ENCODE assay signal across 8 cellular contexts in the genomic region with DNA sequence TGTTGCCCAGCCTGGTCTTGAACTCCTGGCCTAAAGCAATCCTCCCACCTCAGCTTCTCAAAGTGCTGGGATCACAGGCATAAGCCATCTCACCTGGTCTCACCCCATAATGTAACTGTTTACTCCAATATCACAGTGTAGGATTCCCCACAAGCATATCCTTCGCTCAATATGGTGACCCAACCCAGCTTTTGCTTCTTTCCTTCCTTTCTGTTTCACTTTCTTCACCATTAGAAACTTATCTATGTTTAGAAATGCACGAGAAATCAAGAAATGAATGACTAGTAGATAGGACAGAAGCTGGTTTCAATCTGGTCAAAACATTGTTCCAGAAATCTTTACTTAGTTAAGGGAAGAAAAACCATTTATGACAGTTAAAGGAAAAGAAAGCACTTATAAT.
DNase-seq lines count a peak whose midpoint lies in the region; ATAC-seq and TF ChIP-seq lines count a peak whose summit lies in the region.

No MANE protein-coding gene starts in this region.

- peak overlapping the region; percentile 76 to 87 for H3K4me3 Mint-ChIP-seq in effector memory CD8-positive, alpha-beta T cell

- peak in 1 of 3 experiments; percentile 13 for DNase-seq in effector memory CD8-positive, alpha-beta T cell
- DNase-seq in COLO829 (ENCODE audit: low spot score) (no peak), NCI-H748 treated with DMSO at 0.1 percent for 48 hours (lab: John Stamatoyannopoulos, UW) (no peak)

- no peak for TF ChIP-seq POLR2A in GM18505 (IDR thresholded peaks at IDR 0.05; ENCODE audit: borderline replicate concordance, extremely low read depth, insufficient read depth, insufficient read length)

- peak overlapping the region; percentile 75 to 96 for H3K27ac Mint-ChIP-seq in effector memory CD8-positive, alpha-beta T cell

- H3K4me1 Mint-ChIP-seq in effector memory CD8-positive, alpha-beta T cell (ENCODE audit: low read depth in 2 of 2), result peaks cover 23 to 34% of the 10 kb centered on the region in 2 donors

- H3K27me3 Mint-ChIP-seq in effector memory CD8-positive, alpha-beta T cell, result no peaks in the 10 kb centered on the region

- ATAC-seq in GM18505 (IDR thresholded peaks at IDR 0.05; ENCODE audit: unreplicated experiment) (peak; percentile 67), GM21528 (IDR thresholded peaks at IDR 0.05; ENCODE audit: low FRiP score, unreplicated experiment) (peak; percentile 80), HG03521 (IDR thresholded peaks at IDR 0.05; ENCODE audit: unreplicated experiment) (peak; percentile 73), HG03095 (IDR thresholded peaks at IDR 0.05; ENCODE audit: unreplicated experiment) (no peak), GM19455 (IDR thresholded peaks at IDR 0.05; ENCODE audit: unreplicated experiment) (no peak)
- peak; percentile 77 for ATAC-seq in effector memory CD8-positive, alpha-beta T cell (replicated peaks)

- no peaks in the 10 kb centered on the region for H3K9me3 Mint-ChIP-seq in effector memory CD8-positive, alpha-beta T cell

- no peaks in the 10 kb centered on the region for H3K36me3 Mint-ChIP-seq in effector memory CD8-positive, alpha-beta T cell (ENCODE audit: insufficient read depth)

Comparison
In these comparisons a context has a peak if more than half of its experiments do, and no peak if none do; other contexts are left out.
1. ATAC-seq: peak in GM18505 (single experiment), GM21528 (single experiment), HG03521 (single experiment) and effector memory CD8-positive, alpha-beta T cell (single experiment); none in HG03095 (single experiment) and GM19455 (single experiment).